Comparison of ENCODE assay signal across 29 cellular contexts in genomic region chr3:155147588-155147987, GRCh38.
"Had no signal": no experiment of that assay in that cellular context is flagged by ENCODE, and none has a peak within 500 bp of the region (broad histone marks: within the 10 kb centered on the region; RNA-seq: fewer than 3 reads in every experiment).

No MANE protein-coding gene starts in this region.

- H3K27ac ChIP-seq: ascending aorta, breast epithelium, cardiac muscle cell, colonic mucosa, epithelial cell of prostate, esophagus squamous epithelium, gastroesophageal sphincter, heart right ventricle had no signal

- H3K4me1 ChIP-seq: ascending aorta, breast epithelium, colonic mucosa, esophagus squamous epithelium, gastroesophageal sphincter, heart right ventricle had no signal

- DNase-seq: activated CD4-positive, alpha-beta memory T cell treated with anti-CD3 and anti-CD28 coated beads, Interleukin-2, amount 10 ng/mL, durations not matched to agents 7 days and 5 days; activated CD4-positive, alpha-beta T cell treated with anti-CD3 and anti-CD28 coated beads for 36 hours; activated CD4-positive, alpha-beta T cell treated with anti-CD3 and anti-CD28 coated beads, Interleukin-2, amount 10 ng/mL, durations not matched to agents 7 days and 5 days; activated CD4-positive, alpha-beta T cell treated with anti-CD3 and anti-CD28 coated beads, Interleukin-2, amount 50 U/mL, for 4 hours; activated CD4-positive, CD25-positive, alpha-beta regulatory T cell; activated CD4-positive, CD25-positive, alpha-beta regulatory T cell treated with anti-CD3 and anti-CD28 coated beads, Interleukin-2, amount 50 U/mL, for 72 hours; activated CD8-positive, alpha-beta memory T cell treated with anti-CD3 and anti-CD28 coated beads, Interleukin-2, amount 50 U/mL, for 48 hours; activated gamma-delta T cell; activated naive CD4-positive, alpha-beta T cell; activated naive CD4-positive, alpha-beta T cell treated with anti-CD3 and anti-CD28 coated beads, Interleukin-2, amount 10 ng/mL, durations not matched to agents 7 days and 5 days; activated naive CD8-positive, alpha-beta T cell treated with anti-CD3 and anti-CD28 coated beads, Interleukin-2, amount 10 ng/mL, durations not matched to agents 7 days and 5 days; activated T-cell treated with anti-CD3 and anti-CD28 coated beads for 4 hours; activated T-cell treated with anti-CD3 and anti-CD28 coated beads, Interleukin-2, amount 50 U/mL, for 24 hours; activated T-cell treated with anti-CD3 and anti-CD28 coated beads, Interleukin-2, amount 50 U/mL, for 72 hours; central memory CD4-positive, alpha-beta T cell; cerebellar nuclear complex; colonic mucosa; effector CD8-positive, alpha-beta T cell; esophagus squamous epithelium; foreskin melanocyte; heart right ventricle; T-helper 2 cell had no signal

- H3K27me3 ChIP-seq: ascending aorta, breast epithelium, cardiac muscle cell, colonic mucosa, esophagus squamous epithelium, gastroesophageal sphincter, heart right ventricle had no signal

- H3K4me3 ChIP-seq: ascending aorta, breast epithelium, cardiac muscle cell, colonic mucosa, esophagus squamous epithelium, gastroesophageal sphincter, heart right ventricle had no signal

- H3K9me3 ChIP-seq: ascending aorta, breast epithelium, colonic mucosa, esophagus squamous epithelium, gastroesophageal sphincter, heart right ventricle had no signal

- ATAC-seq: activated CD4-positive, alpha-beta T cell treated with anti-CD3 and anti-CD28 coated beads for 36 hours; activated naive CD4-positive, alpha-beta T cell treated with anti-CD3 and anti-CD28 coated beads, Interleukin-2, amount 50 U/mL, for 72 hours; activated T-cell treated with anti-CD3 and anti-CD28 coated beads, Interleukin-2, amount 50 U/mL, for 72 hours; gastroesophageal sphincter; heart right ventricle had no signal

- FAIRE-seq: endothelial cell of umbilical vein had no signal

- H3K36me3 ChIP-seq: ascending aorta, breast epithelium, cardiac muscle cell, colonic mucosa, esophagus squamous epithelium, gastroesophageal sphincter had no signal
